Comparison of ENCODE assay signal across 16 cellular contexts in genomic region chr17:4537451-4538235, GRCh38. TPM values are rescaled to one million over a fixed set of nuclear protein-coding genes. Genes with fewer than 3 reads are reported as not detected.
DNase-seq lines count a peak whose midpoint lies in the region; TF ChIP-seq lines count a peak whose summit lies in the region.
"Had no signal": no experiment of that assay in that cellular context is flagged by ENCODE, and none has a peak within 500 bp of the region (broad histone marks: within the 10 kb centered on the region; RNA-seq: fewer than 3 reads in every experiment).

No MANE protein-coding gene starts in this region.

- no peaks in the 10 kb centered on the region for H3F3A ChIP-seq in SK-N-SH (replicated peaks; ENCODE audit: insufficient read depth)

- POLR2A ChIA-PET in SK-N-SH (lab: Yijun Ruan, JAX), result interaction anchor here (1.1 to 1.6 kb wide), 3 partner anchors 11 to 17 kb away, joined by 5 to 8 read pairs (median 7); partner anchors contain the start of gene MYBBP1A

- no peaks in the 10 kb centered on the region for H3K9me2 ChIP-seq in SK-N-SH

- H3K4me1 Mint-ChIP-seq in glutamatergic neuron (ENCODE audit: low read depth, unreplicated experiment), result peaks cover 3% of the 10 kb centered on the region

- no peak overlapping the region for H3K4me3 Mint-ChIP-seq in glutamatergic neuron (ENCODE audit: unreplicated experiment)
- H3K4me3 Mint-ChIP-seq: activated naive CD8-positive, alpha-beta T cell treated with anti-CD3 and anti-CD28 coated beads, Interleukin-2, amount 10 ng/mL, durations not matched to agents 7 days and 5 days; stimulated activated naive CD8-positive, alpha-beta T cell treated with anti-CD3 and anti-CD28 coated beads, Interleukin-15, Interleukin-2, amounts not matched to agents 100 ng/mL and 50 ng/mL, for 24 hours had no signal

- H3K27ac Mint-ChIP-seq in glutamatergic neuron (ENCODE audit: unreplicated experiment), result no peak overlapping the region
- H3K27ac Mint-ChIP-seq: activated naive CD8-positive, alpha-beta T cell treated with anti-CD3 and anti-CD28 coated beads, Interleukin-2, amount 10 ng/mL, durations not matched to agents 7 days and 5 days; stimulated activated naive CD8-positive, alpha-beta T cell treated with anti-CD3 and anti-CD28 coated beads, Interleukin-15, Interleukin-2, amounts not matched to agents 100 ng/mL and 50 ng/mL, for 24 hours had no signal

- H3K27ac ChIP-seq in parathyroid adenoma, result peak overlapping the region; percentile 58
- H3K27ac ChIP-seq in uterus, result peak overlapping the region; percentile 39 to 52
- H3K27ac ChIP-seq in SK-N-SH (ENCODE audit: low read depth in 2 of 2, low read length in 1 of 2), result peak overlapping the region in 1 of 2 experiments; percentile 19; a peak in 1 of 4 replicates

- TF ChIP-seq POLR2A in uterus (IDR thresholded peaks at IDR 0.05), result no peak

- no peaks in the 10 kb centered on the region for H3K9me3 ChIP-seq in parathyroid adenoma (ENCODE audit: control insufficient read depth, low read length)
- no peaks in the 10 kb centered on the region for H3K9me3 ChIP-seq in uterus
- H3K9me3 ChIP-seq in SK-N-SH, result no peaks in the 10 kb centered on the region

- H3K9me3 Mint-ChIP-seq in glutamatergic neuron (ENCODE audit: unreplicated experiment), result peaks cover 1% of the 10 kb centered on the region
- H3K9me3 Mint-ChIP-seq: activated naive CD8-positive, alpha-beta T cell treated with anti-CD3 and anti-CD28 coated beads, Interleukin-2, amount 10 ng/mL, durations not matched to agents 7 days and 5 days; stimulated activated naive CD8-positive, alpha-beta T cell treated with anti-CD3 and anti-CD28 coated beads, Interleukin-15, Interleukin-2, amounts not matched to agents 100 ng/mL and 50 ng/mL, for 24 hours had no signal

- peak; percentile 59 for DNase-seq in activated CD8-positive, alpha-beta memory T cell treated with anti-CD3 and anti-CD28 coated beads for 24 hours
- DNase-seq in activated CD8-positive, alpha-beta memory T cell treated with anti-CD3 and anti-CD28 coated beads, Interleukin-2, amount 50 U/mL, for 48 hours, result no peak
- DNase-seq in glutamatergic neuron, result peak; percentile 29
- DNase-seq in uterus, result no peak
- no peak for DNase-seq in SK-N-SH
- DNase-seq in NCI-H1417 (lab: John Stamatoyannopoulos, UW), result no peak
- no peak for DNase-seq in GOT3 (lab: John Stamatoyannopoulos, UW)
- DNase-seq: activated naive CD8-positive, alpha-beta T cell treated with anti-CD3 and anti-CD28 coated beads, Interleukin-2, amount 10 ng/mL, durations not matched to agents 7 days and 5 days; effector CD4-positive, alpha-beta T cell; mammary epithelial cell; NCI-H446 treated with DMSO at 0.1 percent for 48 hours; stimulated activated CD4-positive, alpha-beta T cell treated with anti-CD3 and anti-CD28 coated beads, Interleukin-4, amount 100 ng/mL, for 4 hours had no signal

- H3K4me1 ChIP-seq in parathyroid adenoma (peaks cover 8% of the 10 kb centered on the region), uterus (peaks cover 0 to 13% of the 10 kb centered on the region in 2 donors), SK-N-SH (ENCODE audit: control insufficient read depth in 1 of 2, insufficient read depth in 2 of 2, low read depth in 1 of 2, low read length in 1 of 2) (peaks cover 0 to 31% of the 10 kb centered on the region in 2 experiments; a peak in 1 of 4 replicates)

- H3K4me2 ChIP-seq in parathyroid adenoma (ENCODE audit: low read length) (no peak overlapping the region), SK-N-SH (no peak overlapping the region)

- H2AFZ ChIP-seq in parathyroid adenoma (no peak overlapping the region), SK-N-SH (ENCODE audit: low read depth) (no peak overlapping the region)

- no peaks in the 10 kb centered on the region for H3K36me3 Mint-ChIP-seq in glutamatergic neuron (ENCODE audit: unreplicated experiment)

- intact Hi-C loops in uterus (cut with DNase I; ENCODE audit: low total_unique reads), result no loop called here

- H3K27me3 ChIP-seq in parathyroid adenoma (ENCODE audit: control insufficient read depth, insufficient read depth, low read length) (no peaks in the 10 kb centered on the region), uterus (no peaks in the 10 kb centered on the region), SK-N-SH (ENCODE audit: insufficient read depth) (no peaks in the 10 kb centered on the region)

- TF ChIP-seq CTCF in glutamatergic neuron (IDR thresholded peaks at IDR 0.05; ENCODE audit: partially characterized antibody, unreplicated experiment) (no peak), parathyroid adenoma (IDR thresholded peaks at IDR 0.05) (no peak), uterus (IDR thresholded peaks at IDR 0.05) (no peak), SK-N-SH (IDR thresholded peaks at IDR 0.05) (no peak)

- no peak for TF ChIP-seq RAD21 in SK-N-SH (IDR thresholded peaks at IDR 0.05; ENCODE audit: low read length)

- WGBS in SK-N-SH (ENCODE audit: low lambda C conversion rate), result 97% methylated on average over 6 of the region's 19 CpGs

- no peaks in the 10 kb centered on the region for H3K79me2 ChIP-seq in parathyroid adenoma
- H3K79me2 ChIP-seq in SK-N-SH (ENCODE audit: insufficient read depth), result no peaks in the 10 kb centered on the region

- H3K4me3 ChIP-seq in parathyroid adenoma (ENCODE audit: low read depth, low read length) (no peak overlapping the region), uterus (no peak overlapping the region), SK-N-SH (ENCODE audit: low read depth in 2 of 2, low read length in 1 of 2) (no peak overlapping the region)

- H3K36me3 ChIP-seq in parathyroid adenoma (ENCODE audit: control insufficient read depth, insufficient read depth, low read length) (no peaks in the 10 kb centered on the region), uterus (no peaks in the 10 kb centered on the region), SK-N-SH (replicated peaks in 1 of 2; ENCODE audit: control insufficient read depth in 1 of 2, insufficient read depth in 2 of 2, low read length in 1 of 2) (peaks cover 3 to 46% of the 10 kb centered on the region in 2 experiments)

- no peak for TF ChIP-seq EP300 in SK-N-SH (IDR thresholded peaks at IDR 0.05; ENCODE audit: borderline replicate concordance in 1 of 2, low read depth in 1 of 2, low read length in 1 of 2)

- H4K20me1 ChIP-seq in SK-N-SH (ENCODE audit: insufficient read depth), result no peaks in the 10 kb centered on the region

- H3K27me3 Mint-ChIP-seq in glutamatergic neuron (ENCODE audit: unreplicated experiment), result peaks cover 3% of the 10 kb centered on the region
- H3K27me3 Mint-ChIP-seq: stimulated activated naive CD8-positive, alpha-beta T cell treated with anti-CD3 and anti-CD28 coated beads, Interleukin-15, Interleukin-2, amounts not matched to agents 100 ng/mL and 50 ng/mL, for 24 hours had no signal

- H3K9ac ChIP-seq in parathyroid adenoma, result no peak overlapping the region
- no peak overlapping the region for H3K9ac ChIP-seq in SK-N-SH

- CTCF ChIA-PET in SK-N-SH (lab: Yijun Ruan, JAX), result interaction anchor here (1.0 to 2.2 kb wide), 5 partner anchors 12 to 143 kb away, joined by 3 to 11 read pairs (median 6); partner anchors contain the start of gene MYBBP1A

TF ChIP-seq in SK-N-SH, 30 proteins besides CTCF, POLR2A, EP300 and RAD21 (continues in another document):
- TF ChIP-seq YY1 (IDR thresholded peaks at IDR 0.05; ENCODE audit: low read depth) (no peak), CHD2 (IDR thresholded peaks at IDR 0.05; ENCODE audit: low read length, partially characterized antibody) (no peak), FOXM1 (IDR thresholded peaks at IDR 0.05; ENCODE audit: low read depth) (no peak), RXRA (IDR thresholded peaks at IDR 0.05; ENCODE audit: borderline replicate concordance, low read depth) (no peak), SMC3 (IDR thresholded peaks at IDR 0.05; ENCODE audit: low read depth, low read length) (no peak), ELF1 (IDR thresholded peaks at IDR 0.05) (no peak), EZH2phosphoT487 (IDR thresholded peaks at IDR 0.05; ENCODE audit: borderline replicate concordance, low read depth) (no peak), FOSL2 (IDR thresholded peaks at IDR 0.05; ENCODE audit: borderline replicate concordance, low read depth) (no peak), RFX5 (IDR thresholded peaks at IDR 0.05; ENCODE audit: low read length) (no peak), NFIC (IDR thresholded peaks at IDR 0.05; ENCODE audit: borderline replicate concordance) (no peak)

RNA-seq across cellular contexts. Expression of gene MYBBP1A, which starts 17.5 kb away (rescaled TPM):
- 44.8 TPM for total RNA-seq in glutamatergic neuron (ENCODE audit: unreplicated experiment)
- total RNA-seq in uterus, result 10 to 100 TPM; 10.9 to 64.7 (median 25.2) TPM
- polyA plus RNA-seq in SK-N-SH (2012; rRNA removed), result 74.7 and 93.0 TPM in 2 replicates
- 32.8 and 40.9 TPM in 2 replicates for polyA plus RNA-seq in SK-N-SH (2012; cell fraction: cytosol; rRNA removed)
- polyA plus RNA-seq in SK-N-SH (2012; cell fraction: nucleus; rRNA removed), result 264 and 287 TPM in 2 replicates

RNA-seq across cellular contexts. Expression of gene GGT6, which starts 22.7 kb away (rescaled TPM):
- not detected for total RNA-seq in glutamatergic neuron (ENCODE audit: unreplicated experiment)
- 1 to 10 TPM in 1 of 4 donors, under 1 TPM in 2, not detected in 1; 0.21 to 4.4 (median 0.29) TPM for total RNA-seq in uterus
- not detected in 2 replicates for polyA plus RNA-seq in SK-N-SH (2012; rRNA removed)
- not detected in 2 replicates for polyA plus RNA-seq in SK-N-SH (2012; cell fraction: cytosol; rRNA removed)
- not detected in 2 replicates for polyA plus RNA-seq in SK-N-SH (2012; cell fraction: nucleus; rRNA removed)
- total RNA-seq: A172; activated naive CD8-positive, alpha-beta T cell treated with anti-CD3 and anti-CD28 coated beads, Interleukin-2, amount 10 ng/mL, durations not matched to agents 7 days and 5 days; osteocyte had no signal

RNA-seq across cellular contexts. Expression of gene SPNS2, which starts 39.0 kb away (rescaled TPM):
- 73.0 TPM for total RNA-seq in glutamatergic neuron (ENCODE audit: unreplicated experiment)
- total RNA-seq in uterus, result 10 to 100 TPM in 2 of 4 donors, 1 to 10 TPM in 2; 3.8 to 40.5 (median 13.6) TPM
- polyA plus RNA-seq in SK-N-SH (2012; rRNA removed), result 0.08 TPM in 1 of 2 replicates, not detected in the other
- 0.05 and 0.08 TPM in 2 replicates for polyA plus RNA-seq in SK-N-SH (2012; cell fraction: cytosol; rRNA removed)
- polyA plus RNA-seq in SK-N-SH (2012; cell fraction: nucleus; rRNA removed), result 0.14 and 0.19 TPM in 2 replicates
- total RNA-seq: osteocyte had no signal
- polyA plus RNA-seq: mammary epithelial cell had no signal

RNA-seq across cellular contexts. Expression of gene SMTNL2, which starts 46.7 kb away (rescaled TPM):
- total RNA-seq in glutamatergic neuron (ENCODE audit: unreplicated experiment), result 22.0 TPM
- total RNA-seq in uterus, result 10 to 100 TPM in 1 of 4 donors, 1 to 10 TPM in 2, not detected in 1; 5.7 to 12.0 (median 6.8) TPM
- not detected in 2 replicates for polyA plus RNA-seq in SK-N-SH (2012; rRNA removed)
- not detected in 2 replicates for polyA plus RNA-seq in SK-N-SH (2012; cell fraction: cytosol; rRNA removed)
- polyA plus RNA-seq in SK-N-SH (2012; cell fraction: nucleus; rRNA removed), result not detected in 2 replicates
- total RNA-seq: activated naive CD8-positive, alpha-beta T cell treated with anti-CD3 and anti-CD28 coated beads, Interleukin-2, amount 10 ng/mL, durations not matched to agents 7 days and 5 days; mammary epithelial cell had no signal
- polyA plus RNA-seq: mammary epithelial cell had no signal

Comparison
In these comparisons a context has a peak if more than half of its experiments do, and no peak if none do; other contexts are left out.
1. DNase-seq: peak in activated CD8-positive, alpha-beta memory T cell treated with anti-CD3 and anti-CD28 coated beads for 24 hours (single experiment) and glutamatergic neuron (single experiment); none in activated CD8-positive, alpha-beta memory T cell treated with anti-CD3 and anti-CD28 coated beads, Interleukin-2, amount 50 U/mL, for 48 hours (single experiment), uterus (0 of 2), SK-N-SH (single experiment), NCI-H1417 (0 of 3) and GOT3 (single experiment).